ENCODE assay signal across 8 cellular contexts in the genomic region with DNA sequence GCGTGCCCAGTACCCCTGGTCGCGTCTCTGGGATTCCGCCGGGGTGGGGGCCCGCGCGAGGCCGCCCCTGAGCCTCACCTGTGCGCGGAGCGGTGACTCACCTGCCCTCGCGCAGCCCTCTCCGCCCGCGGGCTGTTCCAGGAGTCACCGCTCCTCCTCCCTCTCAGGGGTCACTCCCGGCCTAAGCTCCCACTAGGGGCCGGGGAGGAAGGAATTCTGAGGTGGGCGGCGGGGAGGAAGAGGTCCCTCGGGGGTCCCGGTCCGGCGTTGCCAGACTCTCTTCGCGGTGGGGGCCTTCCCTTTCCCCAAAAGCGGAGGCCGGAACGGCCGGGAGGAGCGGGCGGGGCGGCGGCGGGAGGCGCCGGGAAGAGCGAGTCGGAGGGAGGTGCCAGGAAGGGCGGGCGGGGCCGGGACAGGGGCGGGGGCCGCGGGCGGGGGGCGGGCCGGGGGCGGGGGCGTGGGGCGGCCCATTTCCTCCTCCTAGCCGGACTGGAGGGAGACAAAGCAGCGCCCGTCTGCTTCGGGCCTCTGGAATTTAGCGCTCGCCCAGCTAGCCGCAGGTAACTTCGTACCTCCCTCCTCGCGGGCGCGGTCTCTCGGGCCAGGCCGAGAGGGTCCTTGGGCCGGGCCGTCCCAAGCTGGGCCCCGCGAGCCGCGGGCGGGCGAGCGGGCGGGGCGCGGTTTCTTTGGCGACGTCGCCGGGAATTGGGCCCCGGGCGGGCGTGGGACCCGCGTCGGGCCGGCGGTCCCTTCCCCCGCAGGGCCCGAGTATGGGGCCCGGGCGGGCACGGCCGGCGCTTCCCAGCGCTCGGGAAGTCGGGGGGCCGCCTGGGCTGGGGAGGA. TPM values are rescaled to one million over a fixed set of nuclear protein-coding genes. Genes with fewer than 3 reads are reported as not detected.
DNase-seq lines count a peak whose midpoint lies in the region; ATAC-seq and TF ChIP-seq lines count a peak whose summit lies in the region.

Gene CTNNA1, plus strand, starts transcription at position 475 of the 843 bp plus-strand sequence. CDS start 28,500 bp downstream, outside the sequence.

- H3K27ac ChIP-seq in CD4-positive, CD25-positive, alpha-beta regulatory T cell (ENCODE audit: insufficient read depth, low read length, poor library complexity, severe bottlenecking) = no peak within 1 kb of the TSS
- peak within 1 kb of the TSS; percentile 32 for H3K27ac ChIP-seq in KOPT-K1 (ENCODE audit: low read depth, low read length, poor library complexity, severe bottlenecking)
- H3K27ac ChIP-seq in angular gyrus (ENCODE audit: low read depth, low read length) = peak within 1 kb of the TSS; percentile 72
- peak within 1 kb of the TSS; percentile 100 for H3K27ac ChIP-seq in left ventricle myocardium inferior (replicated peaks)
- peak within 1 kb of the TSS; percentile 98 for H3K27ac ChIP-seq in psoas muscle
- H3K27ac ChIP-seq in urinary bladder (ENCODE audit: low read depth) = peak within 1 kb of the TSS; percentile 100

- H3K9me3 Mint-ChIP-seq in CD4-positive, CD25-positive, alpha-beta regulatory T cell = peaks cover 0 to 12% (median 0%) of the 10 kb centered on the region in 7 donors

- H3K36me3 ChIP-seq in CD4-positive, CD25-positive, alpha-beta regulatory T cell (ENCODE audit: control insufficient read depth, insufficient read depth, low read length) = no peaks in the 10 kb centered on the region
- H3K36me3 ChIP-seq in KOPT-K1 (ENCODE audit: insufficient read depth, low read length) = no peaks in the 10 kb centered on the region
- H3K36me3 ChIP-seq in left ventricle myocardium inferior = peaks cover 7% of the 10 kb centered on the region
- H3K36me3 ChIP-seq in psoas muscle (ENCODE audit: insufficient read depth in 1 of 2, low read depth in 1 of 2) = peaks cover 0 to 3% of the 10 kb centered on the region in 2 donors
- H3K36me3 ChIP-seq in urinary bladder (ENCODE audit: insufficient read depth) = no peaks in the 10 kb centered on the region

- H3K9me3 ChIP-seq in CD4-positive, CD25-positive, alpha-beta regulatory T cell (ENCODE audit: control insufficient read depth in 2 of 2, low read length in 2 of 2) = no peaks in the 10 kb centered on the region
- H3K9me3 ChIP-seq in KOPT-K1 (ENCODE audit: insufficient read depth, low read length, poor library complexity, severe bottlenecking) = peaks cover 2% of the 10 kb centered on the region
- no peaks in the 10 kb centered on the region for H3K9me3 ChIP-seq in left ventricle myocardium inferior (replicated peaks)
- H3K9me3 ChIP-seq in psoas muscle = no peaks in the 10 kb centered on the region

- H3K4me3 Mint-ChIP-seq in CD4-positive, CD25-positive, alpha-beta regulatory T cell = peak within 1 kb of the TSS; percentile 74 to 92 (median 87)

- 0% methylated on average over 32 to 98 of the region's 102 CpGs for WGBS in psoas muscle, 3 donors
- WGBS in urinary bladder = under 1% methylated on average over 101 of the region's 102 CpGs

- H3K27me3 Mint-ChIP-seq in CD4-positive, CD25-positive, alpha-beta regulatory T cell = peaks cover 21% of the 10 kb centered on the region

- H3K4me1 Mint-ChIP-seq in CD4-positive, CD25-positive, alpha-beta regulatory T cell = peaks cover 14 to 42% (median 27%) of the 10 kb centered on the region in 4 donors

- intact Hi-C loops in T-helper 1 cell treated with Interleukin-12 subunit alpha and Interleukin-12 subunit beta and Interleukin-4 antibody, amounts not matched to agents 30 ng/mL and 1 ng/mL, for 36 hours (cut with micrococcal nuclease) = loop anchor here (1.0 to 5.0 kb wide), 6 partner anchors 11 to 576 kb away; partner anchors contain the start of genes BRD8, EGR1, HSPA9 and KIF20A
- intact Hi-C loops in left ventricle myocardium inferior (cut with micrococcal nuclease) (no loop called here), psoas muscle (cut with DNase I) (no loop called here)

- peak within 1 kb of the TSS; percentile 61 to 78 (median 65) for H3K27ac Mint-ChIP-seq in CD4-positive, CD25-positive, alpha-beta regulatory T cell

- no peaks in the 10 kb centered on the region for H3K27me3 ChIP-seq in CD4-positive, CD25-positive, alpha-beta regulatory T cell (ENCODE audit: control insufficient read depth, insufficient read depth, low read length)
- H3K27me3 ChIP-seq in left ventricle myocardium inferior (ENCODE audit: low read depth) (no peaks in the 10 kb centered on the region), psoas muscle (ENCODE audit: insufficient read depth in 3 of 3, low read length in 2 of 3) (no peaks in the 10 kb centered on the region)

- H3K4me1 ChIP-seq in CD4-positive, CD25-positive, alpha-beta regulatory T cell (ENCODE audit: control insufficient read depth, insufficient read depth, low read length, poor library complexity, severe bottlenecking) = peaks cover 21% of the 10 kb centered on the region
- H3K4me1 ChIP-seq in left ventricle myocardium inferior (peaks cover 51% of the 10 kb centered on the region), psoas muscle (peaks cover 17% of the 10 kb centered on the region), urinary bladder (ENCODE audit: insufficient read depth) (no peaks in the 10 kb centered on the region)

- DNase-seq in CD4-positive, CD25-positive, alpha-beta regulatory T cell = peak; percentile 34 to 58 (median 43)
- peak; percentile 85 for DNase-seq in left ventricle myocardium inferior
- peak; percentile 83 to 90 for DNase-seq in psoas muscle

- no peak for TF ChIP-seq CTCF in left ventricle myocardium inferior (IDR thresholded peaks at IDR 0.05; ENCODE audit: borderline replicate concordance)
- TF ChIP-seq CTCF in psoas muscle (IDR thresholded peaks at IDR 0.05) = no peak

- ATAC-seq in CD4-positive, CD25-positive, alpha-beta regulatory T cell (ENCODE audit: low read depth in 2 of 2) = peak; percentile 58 to 68
- peak; percentile 53 for ATAC-seq in GM19467 (IDR thresholded peaks at IDR 0.05; ENCODE audit: unreplicated experiment)
- ATAC-seq in psoas muscle = peak; percentile 87 to 90 (median 88)

- H3K36me3 Mint-ChIP-seq in CD4-positive, CD25-positive, alpha-beta regulatory T cell = peaks cover 9% of the 10 kb centered on the region

- peak within 1 kb of the TSS; percentile 71 for H3K4me3 ChIP-seq in CD4-positive, CD25-positive, alpha-beta regulatory T cell (ENCODE audit: low read depth, low read length)
- H3K4me3 ChIP-seq in left ventricle myocardium inferior (peak within 1 kb of the TSS; percentile 100), psoas muscle (peak within 1 kb of the TSS; percentile 96), urinary bladder (ENCODE audit: low read depth, low read length) (peak within 1 kb of the TSS; percentile 93)

RNA-seq across cellular contexts. Expression of gene CTNNA1, which starts in this region (rescaled TPM):
- 48.6 TPM for total RNA-seq in CD4-positive, CD25-positive, alpha-beta regulatory T cell
- 10 to 100 TPM in 3 of 4 donors, 1 to 10 TPM in 1; 8.9 to 24.0 (median 12.1) TPM for polyA plus RNA-seq in CD4-positive, CD25-positive, alpha-beta regulatory T cell
- total RNA-seq in T-helper 1 cell treated with Interleukin-12 subunit alpha and Interleukin-12 subunit beta and Interleukin-4 antibody, amounts not matched to agents 30 ng/mL and 1 ng/mL, for 36 hours = 52.8 and 53.9 TPM in 2 replicates
- total RNA-seq in left ventricle myocardium inferior (341 TPM), psoas muscle (100 to 1,000 TPM in 3 of 4 donors, 10 to 100 TPM in 1; 99.3 to 162 (median 129) TPM), urinary bladder (331 TPM)
- polyA plus RNA-seq in psoas muscle (10 to 100 TPM; 58.8 to 74.8 (median 59.7) TPM), urinary bladder (170 TPM)
